15 cellular contexts compared by ENCODE assay signal in the genomic region with DNA sequence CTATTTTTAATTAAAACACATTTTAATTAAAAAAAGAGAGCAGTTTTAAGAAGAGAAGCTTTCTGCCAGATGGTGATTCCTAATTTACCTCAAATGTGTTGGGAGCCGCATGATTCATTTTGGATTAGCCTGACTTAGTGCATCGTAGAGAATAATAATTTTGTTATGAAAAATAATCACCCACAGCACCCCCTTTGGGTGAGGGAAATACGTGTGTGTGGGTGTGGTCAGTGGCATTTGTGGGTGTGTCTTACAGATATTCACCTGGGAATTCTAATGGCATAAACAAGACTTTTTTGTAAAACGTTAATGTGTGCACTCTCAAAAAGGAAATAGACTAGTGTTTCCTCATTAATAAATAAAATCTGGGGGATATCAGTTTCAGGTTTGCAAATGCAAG.
DNase-seq lines count a peak whose midpoint lies in the region; ATAC-seq and TF ChIP-seq lines count a peak whose summit lies in the region.
"Had no signal": no experiment of that assay in that cellular context is flagged by ENCODE, and none has a peak within 500 bp of the region (broad histone marks: within the 10 kb centered on the region; RNA-seq: fewer than 3 reads in every experiment).

No MANE protein-coding gene starts in this region.

- no peak for TF ChIP-seq CTCF in HEK293 (tag by site-specific recombination; IDR thresholded peaks at IDR 0.05)
- TF ChIP-seq CTCF in endodermal cell (conservative IDR thresholded peaks at IDR 0.05), result peak; percentile 14
- TF ChIP-seq CTCF in Calu3 (IDR thresholded peaks at IDR 0.05; ENCODE audit: unreplicated experiment), result no peak
- TF ChIP-seq CTCF in gastroesophageal sphincter (IDR thresholded peaks at IDR 0.05), result no peak

- H3K9ac ChIP-seq in endodermal cell (ENCODE audit: extremely low read depth, low read length, poor library complexity, severe bottlenecking), result no peak overlapping the region
- H3K9ac ChIP-seq: BLaER1 had no signal

- BruUV-seq in Calu3 (replicated peaks; lab: Mats Ljungman, UMichigan), result no TSS peak

- 75 to 100% methylated on average over 1 to 3 of the region's 4 CpGs for WGBS in endodermal cell (ENCODE audit: insufficient coverage in 1 of 2, insufficient read length in 1 of 2), 2 experiments
- WGBS in gastroesophageal sphincter (ENCODE audit: low coverage in 1 of 2), 2 donors, result 60 to 90% methylated on average over 1 to 4 of the region's 4 CpGs

- POLR2A ChIA-PET in HEK293 (lab: Yijun Ruan, JAX), result no interaction called here

- H3K4me3 Mint-ChIP-seq in endodermal cell, result no peak overlapping the region
- no peak overlapping the region for H3K4me3 Mint-ChIP-seq in Calu3 (ENCODE audit: low read depth, unreplicated experiment)
- H3K4me3 Mint-ChIP-seq in activated naive CD4-positive, alpha-beta T cell treated with anti-CD3 and anti-CD28 coated beads, Interleukin-2, amount 10 ng/mL, durations not matched to agents 7 days and 5 days, result no peak overlapping the region
- H3K4me3 Mint-ChIP-seq: CD8-positive, alpha-beta T cell; H9 had no signal

- peaks cover 13% of the 10 kb centered on the region for H3K27me3 ChIP-seq in endodermal cell (ENCODE audit: control insufficient read depth, insufficient read depth, low read length, poor library complexity, severe bottlenecking)
- no peaks in the 10 kb centered on the region for H3K27me3 ChIP-seq in gastroesophageal sphincter
- H3K27me3 ChIP-seq: BLaER1 had no signal

- H3K4me3 ChIP-seq in HEK293 (ENCODE audit: low read depth, low read length) (no peak overlapping the region), endodermal cell (ENCODE audit: low read length) (no peak overlapping the region), gastroesophageal sphincter (no peak overlapping the region)
- H3K4me3 ChIP-seq: A549, BLaER1 had no signal

- no peaks in the 10 kb centered on the region for H3K4me1 ChIP-seq in HEK293 (ENCODE audit: control insufficient read depth, insufficient read depth, low read length)
- no peaks in the 10 kb centered on the region for H3K4me1 ChIP-seq in endodermal cell (ENCODE audit: control insufficient read depth, insufficient read depth, low read length)
- no peaks in the 10 kb centered on the region for H3K4me1 ChIP-seq in gastroesophageal sphincter
- H3K4me1 ChIP-seq: A549, BLaER1 had no signal

- H3K36me3 ChIP-seq in HEK293 (ENCODE audit: control insufficient read depth in 2 of 2, insufficient read depth in 1 of 2, low read length in 2 of 2) (no peaks in the 10 kb centered on the region), endodermal cell (ENCODE audit: control insufficient read depth, insufficient read depth, low read length) (no peaks in the 10 kb centered on the region), gastroesophageal sphincter (no peaks in the 10 kb centered on the region)
- H3K36me3 ChIP-seq: BLaER1 had no signal

- CTCF ChIA-PET in HEK293 (lab: Yijun Ruan, JAX), result interaction anchor here (0.6 kb wide), 1 partner anchor 41 kb away, joined by 3 read pairs; no protein-coding TSS in a partner anchor
- CTCF ChIA-PET in Calu3 (lab: Charles Lee), result interaction anchor here (0.7 kb wide), 1 partner anchor 34 kb away, joined by 5 read pairs; no protein-coding TSS in a partner anchor
- CTCF ChIA-PET in activated naive CD4-positive, alpha-beta T cell treated with anti-CD3 and anti-CD28 coated beads, Interleukin-2, amount 10 ng/mL, durations not matched to agents 7 days and 5 days (lab: Charles Lee), result no interaction called here

- intact Hi-C loops in Calu3 (cut with micrococcal nuclease; ENCODE audit: unreplicated experiment), result no loop called here

- H3K27ac Mint-ChIP-seq in endodermal cell (no peak overlapping the region), Calu3 (ENCODE audit: unreplicated experiment) (no peak overlapping the region)
- no peak overlapping the region for H3K27ac Mint-ChIP-seq in activated naive CD4-positive, alpha-beta T cell treated with anti-CD3 and anti-CD28 coated beads, Interleukin-2, amount 10 ng/mL, durations not matched to agents 7 days and 5 days
- H3K27ac Mint-ChIP-seq: CD8-positive, alpha-beta T cell; H9 had no signal

- H3K27ac ChIP-seq in HEK293 (ENCODE audit: extremely low read depth, low read depth, low read length), result no peak overlapping the region
- H3K27ac ChIP-seq in endodermal cell (ENCODE audit: low read depth, low read length), result no peak overlapping the region
- no peak overlapping the region for H3K27ac ChIP-seq in gastroesophageal sphincter
- H3K27ac ChIP-seq: 22Rv1, A549, BLaER1 had no signal

- H3K9me3 ChIP-seq in HEK293 (ENCODE audit: control insufficient read depth, insufficient read depth, low read depth, low read length) (no peaks in the 10 kb centered on the region), endodermal cell (ENCODE audit: control insufficient read depth, low read length) (no peaks in the 10 kb centered on the region), gastroesophageal sphincter (no peaks in the 10 kb centered on the region)
- H3K9me3 ChIP-seq: A549, BLaER1 had no signal

- no peak for TF ChIP-seq POLR2A in gastroesophageal sphincter (IDR thresholded peaks at IDR 0.05)

- no peak for TF ChIP-seq EP300 in gastroesophageal sphincter (IDR thresholded peaks at IDR 0.05)

- H3K27me3 Mint-ChIP-seq in endodermal cell (ENCODE audit: insufficient read depth), result peaks cover 8% of the 10 kb centered on the region
- H3K27me3 Mint-ChIP-seq in Calu3 (ENCODE audit: unreplicated experiment), result no peaks in the 10 kb centered on the region
- no peaks in the 10 kb centered on the region for H3K27me3 Mint-ChIP-seq in activated naive CD4-positive, alpha-beta T cell treated with anti-CD3 and anti-CD28 coated beads, Interleukin-2, amount 10 ng/mL, durations not matched to agents 7 days and 5 days

- no peaks in the 10 kb centered on the region for H3K36me3 Mint-ChIP-seq in endodermal cell (ENCODE audit: low read depth)
- H3K36me3 Mint-ChIP-seq in Calu3 (ENCODE audit: insufficient read depth, unreplicated experiment), result no peaks in the 10 kb centered on the region
- no peaks in the 10 kb centered on the region for H3K36me3 Mint-ChIP-seq in activated naive CD4-positive, alpha-beta T cell treated with anti-CD3 and anti-CD28 coated beads, Interleukin-2, amount 10 ng/mL, durations not matched to agents 7 days and 5 days
- H3K36me3 Mint-ChIP-seq: CD8-positive, alpha-beta T cell had no signal

- peak; percentile 10 to 17 for DNase-seq in NCI-H524 (lab: John Stamatoyannopoulos, UW)
- DNase-seq in NCI-H524 treated with DMSO at 0.1 percent for 48 hours (lab: John Stamatoyannopoulos, UW), result no peak
- no peak for DNase-seq in endodermal cell
- peak; percentile 36 for DNase-seq in superior temporal gyrus (ENCODE audit: extremely low spot score)
- DNase-seq in Calu3, result no peak
- DNase-seq in activated naive CD4-positive, alpha-beta T cell treated with anti-CD3 and anti-CD28 coated beads, Interleukin-2, amount 10 ng/mL, durations not matched to agents 7 days and 5 days, result no peak
- DNase-seq: AML-193; CD8-positive, alpha-beta T cell; GDM1; H9 had no signal

- no peak for ATAC-seq in gastroesophageal sphincter
- ATAC-seq: A549; CD8-positive, alpha-beta T cell had no signal

- H3K4me1 Mint-ChIP-seq in endodermal cell, result no peaks in the 10 kb centered on the region
- H3K4me1 Mint-ChIP-seq in Calu3 (ENCODE audit: low read depth, unreplicated experiment), result peaks cover 8% of the 10 kb centered on the region
- H3K4me1 Mint-ChIP-seq in activated naive CD4-positive, alpha-beta T cell treated with anti-CD3 and anti-CD28 coated beads, Interleukin-2, amount 10 ng/mL, durations not matched to agents 7 days and 5 days, result no peaks in the 10 kb centered on the region
- H3K4me1 Mint-ChIP-seq: H9 had no signal

- H3K9me3 Mint-ChIP-seq in endodermal cell (no peaks in the 10 kb centered on the region), Calu3 (ENCODE audit: low read depth, unreplicated experiment) (no peaks in the 10 kb centered on the region)
- H3K9me3 Mint-ChIP-seq in activated naive CD4-positive, alpha-beta T cell treated with anti-CD3 and anti-CD28 coated beads, Interleukin-2, amount 10 ng/mL, durations not matched to agents 7 days and 5 days, result no peaks in the 10 kb centered on the region
- H3K9me3 Mint-ChIP-seq: H9 had no signal

TF ChIP-seq in HEK293, 187 proteins besides CTCF, POLR2A, EP300 and RAD21:
- TF ChIP-seq ZNF677 (tag by site-specific recombination; IDR thresholded peaks at IDR 0.05) (no peak), KLF9 (tag by site-specific recombination; IDR thresholded peaks at IDR 0.05; ENCODE audit: low read depth) (peak; percentile 34; the same call in 1 of the 2 replicates)

Comparison
In these comparisons a context has a peak if more than half of its experiments do, and no peak if none do; other contexts are left out.
1. DNase-seq: peak in NCI-H524 (2 of 2) and superior temporal gyrus (single experiment); none in NCI-H524 treated with DMSO at 0.1 percent for 48 hours (single experiment), endodermal cell (single experiment), Calu3 (single experiment) and activated naive CD4-positive, alpha-beta T cell treated with anti-CD3 and anti-CD28 coated beads, Interleukin-2, amount 10 ng/mL, durations not matched to agents 7 days and 5 days (single experiment).